ENCODE assay signal across 2 cellular contexts in genomic region chr11:126450806-126451205, GRCh38.
TF ChIP-seq lines count a peak whose summit lies in the region.

No MANE protein-coding gene starts in this region.

TF ChIP-seq in GM23338, 12 proteins besides CTCF, POLR2A, EP300 and RAD21:
- TF ChIP-seq ZNF114 (CRISPR knock-in tag; IDR thresholded peaks at IDR 0.05) (no peak), REST (IDR thresholded peaks at IDR 0.05; ENCODE audit: unreplicated experiment) (no peak)

TF ChIP-seq in IMR-90, 13 proteins besides CTCF, POLR2A, EP300 and RAD21:
- TF ChIP-seq FOS (IDR thresholded peaks at IDR 0.05; ENCODE audit: low read depth, low read length) (no peak), USF2 (IDR thresholded peaks at IDR 0.05; ENCODE audit: low read depth, low read length) (no peak), MAFK (IDR thresholded peaks at IDR 0.05; ENCODE audit: low read depth, low read length) (no peak), CEBPB (IDR thresholded peaks at IDR 0.05; ENCODE audit: low read depth, low read length) (no peak), MAZ (IDR thresholded peaks at IDR 0.05; ENCODE audit: borderline replicate concordance, low read depth, low read length) (no peak), BHLHE40 (IDR thresholded peaks at IDR 0.05; ENCODE audit: low read depth, low read length) (no peak), RCOR1 (IDR thresholded peaks at IDR 0.05; ENCODE audit: insufficient replicate concordance, low read length) (no peak), MXI1 (IDR thresholded peaks at IDR 0.05; ENCODE audit: borderline replicate concordance, low read depth, low read length) (no peak), ELK1 (IDR thresholded peaks at IDR 0.05; ENCODE audit: borderline replicate concordance, low read depth, low read length) (no peak), RFX5 (IDR thresholded peaks at IDR 0.05; ENCODE audit: low read depth, low read length) (no peak)
